1 cellular context compared by ENCODE assay signal in the genomic region with DNA sequence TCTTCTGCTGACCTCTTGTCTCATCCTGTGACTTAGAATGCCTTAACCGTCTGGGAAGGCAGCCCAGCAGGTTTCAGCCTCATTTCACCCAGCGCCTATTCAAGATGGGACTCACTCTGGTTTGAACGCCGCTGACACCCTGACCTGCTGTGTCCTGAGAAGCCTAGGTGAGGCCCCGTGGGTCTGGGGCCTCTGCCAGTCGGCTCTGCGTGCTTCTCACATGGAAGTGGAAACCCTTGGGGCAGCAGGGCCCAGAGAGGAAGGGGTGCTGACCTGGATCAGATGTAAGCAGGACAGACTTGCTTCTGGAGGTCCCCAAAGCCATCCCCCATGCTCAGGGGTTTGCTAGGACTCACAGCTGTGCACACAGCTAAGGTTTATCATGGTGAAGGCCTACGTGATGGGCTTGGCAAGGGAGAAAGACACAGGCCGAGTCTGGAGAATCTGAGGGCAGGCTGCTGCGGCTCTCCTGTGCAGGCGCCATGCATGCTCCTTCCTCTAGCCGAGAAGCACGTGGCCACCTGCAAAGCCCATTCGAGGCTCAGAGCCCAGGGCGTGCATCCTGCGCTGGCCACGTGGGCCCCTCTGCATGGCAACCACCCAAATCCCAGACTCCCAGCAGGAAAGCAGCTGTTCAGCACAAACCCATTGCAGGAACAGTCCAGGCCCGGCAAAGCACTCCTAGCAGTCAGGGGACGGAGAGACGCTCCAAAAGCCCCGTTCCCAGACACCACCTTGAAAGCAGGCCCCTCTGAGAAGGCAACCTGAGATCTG.
TF ChIP-seq lines count a peak whose summit lies in the region.

No MANE protein-coding gene starts in this region.

TF ChIP-seq in IMR-90, 13 proteins besides CTCF, POLR2A, EP300 and RAD21:
- TF ChIP-seq FOS (IDR thresholded peaks at IDR 0.05; ENCODE audit: low read depth, low read length) (no peak), NFE2L2 (IDR thresholded peaks at IDR 0.05; ENCODE audit: low read depth, low read length) (no peak), MXI1 (IDR thresholded peaks at IDR 0.05; ENCODE audit: borderline replicate concordance, low read depth, low read length) (no peak), SMC3 (IDR thresholded peaks at IDR 0.05; ENCODE audit: low read depth, low read length) (no peak), CEBPB (IDR thresholded peaks at IDR 0.05; ENCODE audit: low read depth, low read length) (no peak), CHD1 (IDR thresholded peaks at IDR 0.05; ENCODE audit: low read depth, low read length) (no peak), RFX5 (IDR thresholded peaks at IDR 0.05; ENCODE audit: low read depth, low read length) (no peak), RCOR1 (IDR thresholded peaks at IDR 0.05; ENCODE audit: insufficient replicate concordance, low read length) (no peak)
- TF ChIP-seq, protein P1, sequence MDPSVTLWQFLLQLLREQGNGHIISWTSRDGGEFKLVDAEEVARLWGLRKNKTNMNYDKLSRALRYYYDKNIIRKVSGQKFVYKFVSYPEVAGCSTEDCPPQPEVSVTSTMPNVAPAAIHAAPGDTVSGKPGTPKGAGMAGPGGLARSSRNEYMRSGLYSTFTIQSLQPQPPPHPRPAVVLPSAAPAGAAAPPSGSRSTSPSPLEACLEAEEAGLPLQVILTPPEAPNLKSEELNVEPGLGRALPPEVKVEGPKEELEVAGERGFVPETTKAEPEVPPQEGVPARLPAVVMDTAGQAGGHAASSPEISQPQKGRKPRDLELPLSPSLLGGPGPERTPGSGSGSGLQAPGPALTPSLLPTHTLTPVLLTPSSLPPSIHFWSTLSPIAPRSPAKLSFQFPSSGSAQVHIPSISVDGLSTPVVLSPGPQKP (IDR thresholded peaks at IDR 0.05; ENCODE audit: borderline replicate concordance, low read depth, low read length), result no peak
TF ChIP-seq in IMR-90: peak in this region for 0.
